21 cellular contexts compared by ENCODE assay signal in genomic region chr10:82071231-82071630, GRCh38.
DNase-seq lines count a peak whose midpoint lies in the region; ATAC-seq and TF ChIP-seq lines count a peak whose summit lies in the region.
"Had no signal": no experiment of that assay in that cellular context is flagged by ENCODE, and none has a peak within 500 bp of the region (broad histone marks: within the 10 kb centered on the region; RNA-seq: fewer than 3 reads in every experiment).

No MANE protein-coding gene starts in this region.

- H3K4me3 Mint-ChIP-seq in activated CD4-positive, alpha-beta memory T cell treated with anti-CD3 and anti-CD28 coated beads for 36 hours: no peak overlapping the region
- H3K4me3 Mint-ChIP-seq: CD4-positive, alpha-beta T cell; GM23338; IgD-negative memory B cell had no signal

- POLR2A ChIA-PET in activated CD4-positive, alpha-beta memory T cell treated with anti-CD3 and anti-CD28 coated beads for 36 hours (lab: Charles Lee): no interaction called here

- H3K4me1 ChIP-seq in vagina: no peaks in the 10 kb centered on the region
- H3K4me1 ChIP-seq: BLaER1, Caco-2, HAP-1 had no signal

- TF ChIP-seq POLR2A in vagina (IDR thresholded peaks at IDR 0.05): no peak

- no peak for DNase-seq in glomerular visceral epithelial cell (ENCODE audit: extremely low spot score)
- no peak for DNase-seq in activated CD4-positive, alpha-beta memory T cell treated with anti-CD3 and anti-CD28 coated beads for 36 hours
- no peak for DNase-seq in stimulated activated CD4-positive, alpha-beta T cell treated with anti-CD3 and anti-CD28 coated beads, Interleukin-12 subunit alpha, Interleukin-12 subunit beta, amount 100 ng/mL, for 4 hours
- DNase-seq in vagina (ENCODE audit: extremely low spot score in 2 of 2): no peak
- DNase-seq: Caco-2; CD4-positive, alpha-beta T cell; DMS 273 treated with DMSO at 0.1 percent for 48 hours; NCI-H1417; NCI-H1694 treated with DMSO at 0.1 percent for 48 hours; NCI-H2081 treated with DMSO at 0.1 percent for 48 hours; SHP77 treated with DMSO at 0.1 percent for 48 hours; SW 1271 had no signal

- H3K9me3 Mint-ChIP-seq in activated CD4-positive, alpha-beta memory T cell treated with anti-CD3 and anti-CD28 coated beads for 36 hours: peaks cover 2% of the 10 kb centered on the region
- H3K9me3 Mint-ChIP-seq: GM23338 had no signal

- no peaks in the 10 kb centered on the region for H3K4me1 Mint-ChIP-seq in activated CD4-positive, alpha-beta memory T cell treated with anti-CD3 and anti-CD28 coated beads for 36 hours (ENCODE audit: low read depth)
- H3K4me1 Mint-ChIP-seq: IgD-negative memory B cell had no signal

- H3K27me3 ChIP-seq in vagina: no peaks in the 10 kb centered on the region
- H3K27me3 ChIP-seq: BLaER1 had no signal

- H3K27me3 Mint-ChIP-seq in activated CD4-positive, alpha-beta memory T cell treated with anti-CD3 and anti-CD28 coated beads for 36 hours: no peaks in the 10 kb centered on the region
- H3K27me3 Mint-ChIP-seq: CD4-positive, alpha-beta T cell; IgD-negative memory B cell had no signal

- no peak overlapping the region for H3K27ac Mint-ChIP-seq in activated CD4-positive, alpha-beta memory T cell treated with anti-CD3 and anti-CD28 coated beads for 36 hours
- H3K27ac Mint-ChIP-seq: CD4-positive, alpha-beta T cell; GM23338; IgD-negative memory B cell had no signal

- no peak overlapping the region for H3K27ac ChIP-seq in vagina
- H3K27ac ChIP-seq: BLaER1, RWPE1, SK-N-MC had no signal

- no peaks in the 10 kb centered on the region for H3K36me3 Mint-ChIP-seq in activated CD4-positive, alpha-beta memory T cell treated with anti-CD3 and anti-CD28 coated beads for 36 hours
- H3K36me3 Mint-ChIP-seq: IgD-negative memory B cell had no signal

- CTCF ChIA-PET in activated CD4-positive, alpha-beta memory T cell treated with anti-CD3 and anti-CD28 coated beads for 36 hours (lab: Charles Lee): no interaction called here

- no peaks in the 10 kb centered on the region for H3K9me3 ChIP-seq in vagina
- H3K9me3 ChIP-seq: BLaER1, Caco-2, HAP-1 had no signal

- no peak for TF ChIP-seq CTCF in vagina (IDR thresholded peaks at IDR 0.05)

- H3K4me3 ChIP-seq in vagina: no peak overlapping the region
- H3K4me3 ChIP-seq: BLaER1, GM23338, HAP-1, SK-N-MC had no signal

- ATAC-seq in GM18870 (IDR thresholded peaks at IDR 0.05; ENCODE audit: unreplicated experiment): peak; percentile 55
- ATAC-seq in HG02610 (IDR thresholded peaks at IDR 0.05; ENCODE audit: unreplicated experiment): peak; percentile 71
- peak; percentile 40 for ATAC-seq in HG03469 (IDR thresholded peaks at IDR 0.05; ENCODE audit: unreplicated experiment)
- ATAC-seq: GM23338 had no signal

- intact Hi-C loops in activated CD4-positive, alpha-beta memory T cell treated with anti-CD3 and anti-CD28 coated beads for 36 hours (cut with micrococcal nuclease): no loop called here
- intact Hi-C loops in vagina (cut with DNase I): no loop called here

- no peaks in the 10 kb centered on the region for H3K36me3 ChIP-seq in vagina
- H3K36me3 ChIP-seq: BLaER1, HAP-1 had no signal
